In genomic region chr1:100038401-100039306, GRCh38 we compare ENCODE assay signal across 1 cellular context.
TF ChIP-seq lines count a peak whose summit lies in the region.

No MANE protein-coding gene starts in this region.

TF ChIP-seq in K562, 482 proteins besides CTCF, POLR2A, EP300 and RAD21 (continued from another document):
- TF ChIP-seq, protein P1, sequence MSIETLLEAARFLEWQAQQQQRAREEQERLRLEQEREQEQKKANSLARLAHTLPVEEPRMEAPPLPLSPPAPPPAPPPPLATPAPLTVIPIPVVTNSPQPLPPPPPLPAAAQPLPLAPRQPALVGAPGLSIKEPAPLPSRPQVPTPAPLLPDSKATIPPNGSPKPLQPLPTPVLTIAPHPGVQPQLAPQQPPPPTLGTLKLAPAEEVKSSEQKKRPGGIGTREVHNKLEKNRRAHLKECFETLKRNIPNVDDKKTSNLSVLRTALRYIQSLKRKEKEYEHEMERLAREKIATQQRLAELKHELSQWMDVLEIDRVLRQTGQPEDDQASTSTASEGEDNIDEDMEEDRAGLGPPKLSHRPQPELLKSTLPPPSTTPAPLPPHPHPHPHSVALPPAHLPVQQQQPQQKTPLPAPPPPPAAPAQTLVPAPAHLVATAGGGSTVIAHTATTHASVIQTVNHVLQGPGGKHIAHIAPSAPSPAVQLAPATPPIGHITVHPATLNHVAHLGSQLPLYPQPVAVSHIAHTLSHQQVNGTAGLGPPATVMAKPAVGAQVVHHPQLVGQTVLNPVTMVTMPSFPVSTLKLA (conservative IDR thresholded peaks at IDR 0.05), result 0 out of 4 replicates have a peak, but pooled peaks of 1 of the 2 experiments have one; percentile 3
- TF ChIP-seq ZNF609 (CRISPR knock-in tag; IDR thresholded peaks at IDR 0.05; ENCODE audit: borderline replicate concordance) (no peak), SMC3 (conservative IDR thresholded peaks at IDR 0.05; ENCODE audit: insufficient read depth, low read depth, low read length) (no peak), TSC22D4 (tag; IDR thresholded peaks at IDR 0.05) (no peak), PHF20 (IDR thresholded peaks at IDR 0.05; ENCODE audit: partially characterized antibody) (peak; percentile 3), PTTG1 (tag; IDR thresholded peaks at IDR 0.05; ENCODE audit: low read depth) (no peak), GATAD2B (IDR thresholded peaks at IDR 0.05; ENCODE audit: borderline replicate concordance) (peak; percentile 30; the same call in 1 of the 2 replicates), CGGBP1 (CRISPR knock-in tag; IDR thresholded peaks at IDR 0.05) (no peak), MCM2 (IDR thresholded peaks at IDR 0.05; ENCODE audit: low read depth) (no peak), ZNF561 (CRISPR knock-in tag; conservative IDR thresholded peaks at IDR 0.05) (no peak), HIVEP1 (CRISPR knock-in tag; IDR thresholded peaks at IDR 0.05) (no peak), RB1 (IDR thresholded peaks at IDR 0.05; ENCODE audit: low read depth) (0 out of 2 replicates have a peak, but pooled peaks have one; percentile 38), SAP30 (IDR thresholded peaks at IDR 0.05; ENCODE audit: borderline replicate concordance, insufficient read depth, low read depth, low read length, poor library complexity, severe bottlenecking) (peak; percentile 81), ZNF311 (CRISPR knock-in tag; IDR thresholded peaks at IDR 0.05) (no peak), ZNF23 (CRISPR knock-in tag; IDR thresholded peaks at IDR 0.05) (no peak), ZFX (CRISPR knock-in tag; IDR thresholded peaks at IDR 0.05) (peak; percentile 84), E2F4 (CRISPR knock-in tag; IDR thresholded peaks at IDR 0.05; ENCODE audit: low read depth) (no peak), GABPB1 (CRISPR knock-in tag; IDR thresholded peaks at IDR 0.05) (peak; percentile 14; the same call in 1 of the 2 replicates), RAD51 (IDR thresholded peaks at IDR 0.05; ENCODE audit: borderline replicate concordance, low read depth) (no peak), U2AF1 (optimal IDR thresholded peaks at IDR 0.05; ENCODE audit: low read depth, low read length) (peak; percentile 51), L3MBTL2 (IDR thresholded peaks at IDR 0.05) (peak; percentile 68; the same call in 1 of the 2 replicates), NKRF (IDR thresholded peaks at IDR 0.05; ENCODE audit: borderline replicate concordance) (no peak), ZNF408 (CRISPR knock-in tag; IDR thresholded peaks at IDR 0.05; ENCODE audit: low read depth) (no peak), MTA1 (IDR thresholded peaks at IDR 0.05; ENCODE audit: borderline replicate concordance) (no peak)
- TF ChIP-seq, protein P2, sequence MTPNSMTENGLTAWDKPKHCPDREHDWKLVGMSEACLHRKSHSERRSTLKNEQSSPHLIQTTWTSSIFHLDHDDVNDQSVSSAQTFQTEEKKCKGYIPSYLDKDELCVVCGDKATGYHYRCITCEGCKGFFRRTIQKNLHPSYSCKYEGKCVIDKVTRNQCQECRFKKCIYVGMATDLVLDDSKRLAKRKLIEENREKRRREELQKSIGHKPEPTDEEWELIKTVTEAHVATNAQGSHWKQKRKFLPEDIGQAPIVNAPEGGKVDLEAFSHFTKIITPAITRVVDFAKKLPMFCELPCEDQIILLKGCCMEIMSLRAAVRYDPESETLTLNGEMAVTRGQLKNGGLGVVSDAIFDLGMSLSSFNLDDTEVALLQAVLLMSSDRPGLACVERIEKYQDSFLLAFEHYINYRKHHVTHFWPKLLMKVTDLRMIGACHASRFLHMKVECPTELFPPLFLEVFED (CRISPR knock-in tag; conservative IDR thresholded peaks at IDR 0.05), result no peak
- TF ChIP-seq, protein P3, sequence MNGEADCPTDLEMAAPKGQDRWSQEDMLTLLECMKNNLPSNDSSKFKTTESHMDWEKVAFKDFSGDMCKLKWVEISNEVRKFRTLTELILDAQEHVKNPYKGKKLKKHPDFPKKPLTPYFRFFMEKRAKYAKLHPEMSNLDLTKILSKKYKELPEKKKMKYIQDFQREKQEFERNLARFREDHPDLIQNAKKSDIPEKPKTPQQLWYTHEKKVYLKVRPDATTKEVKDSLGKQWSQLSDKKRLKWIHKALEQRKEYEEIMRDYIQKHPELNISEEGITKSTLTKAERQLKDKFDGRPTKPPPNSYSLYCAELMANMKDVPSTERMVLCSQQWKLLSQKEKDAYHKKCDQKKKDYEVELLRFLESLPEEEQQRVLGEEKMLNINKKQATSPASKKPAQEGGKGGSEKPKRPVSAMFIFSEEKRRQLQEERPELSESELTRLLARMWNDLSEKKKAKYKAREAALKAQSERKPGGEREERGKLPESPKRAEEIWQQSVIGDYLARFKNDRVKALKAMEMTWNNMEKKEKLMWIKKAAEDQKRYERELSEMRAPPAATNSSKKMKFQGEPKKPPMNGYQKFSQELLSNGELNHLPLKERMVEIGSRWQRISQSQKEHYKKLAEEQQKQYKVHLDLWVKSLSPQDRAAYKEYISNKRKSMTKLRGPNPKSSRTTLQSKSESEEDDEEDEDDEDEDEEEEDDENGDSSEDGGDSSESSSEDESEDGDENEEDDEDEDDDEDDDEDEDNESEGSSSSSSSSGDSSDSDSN (IDR thresholded peaks at IDR 0.05; ENCODE audit: borderline replicate concordance in 1 of 2, low read depth in 2 of 2, low read length in 2 of 2), result peak; percentile 75 to 86
